In genomic region chr19:22975546-22976136, GRCh38 we compare ENCODE assay signal across 4 cellular contexts. TPM values are rescaled to one million over a fixed set of nuclear protein-coding genes. Genes with fewer than 3 reads are reported as not detected.
"Had no signal": no experiment of that assay in that cellular context is flagged by ENCODE, and none has a peak within 500 bp of the region (broad histone marks: within the 10 kb centered on the region; RNA-seq: fewer than 3 reads in every experiment).

No MANE protein-coding gene starts in this region.

RNA-seq across cellular contexts. Expression of gene ZNF728, which starts 27.3 kb away (rescaled TPM):
- total RNA-seq: M059J, PC-3, SJSA1 had no signal
- polyA plus RNA-seq: SK-N-SH had no signal
